ENCODE assay signal across 22 cellular contexts in the genomic region with DNA sequence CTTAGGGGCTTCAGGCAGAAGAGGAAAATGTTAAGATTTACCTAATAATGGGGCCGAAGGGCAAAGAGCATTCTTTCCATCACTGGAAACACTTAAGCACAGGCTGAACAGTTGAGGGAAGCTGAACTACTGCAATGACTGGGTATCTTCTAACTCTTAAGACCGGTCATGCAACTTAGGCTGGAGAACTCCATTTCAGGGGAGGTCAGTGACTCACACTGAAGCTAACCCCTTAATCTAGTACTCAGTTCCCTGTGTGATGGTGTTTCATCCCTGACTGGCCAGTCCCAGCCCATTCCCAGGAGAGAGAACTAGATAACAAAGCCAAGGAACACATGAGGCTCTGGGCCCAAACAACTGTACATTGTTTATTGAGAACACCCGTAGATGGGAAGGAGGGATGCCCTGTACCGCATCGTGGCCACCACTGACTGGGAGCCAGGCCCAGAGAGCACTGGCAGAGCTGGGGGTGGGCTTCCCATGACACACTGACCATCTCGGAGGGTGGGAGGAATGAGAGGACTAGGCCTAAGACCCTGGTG. TPM values are rescaled to one million over a fixed set of nuclear protein-coding genes. Genes with fewer than 3 reads are reported as not detected.
A peak's percentile ranks its signal among the peaks of the same experiment; 100 is the strongest.
DNase-seq lines count a peak whose midpoint lies in the region; ATAC-seq, FAIRE-seq and TF ChIP-seq lines count a peak whose summit lies in the region.
"Had no signal": no experiment of that assay in that cellular context is flagged by ENCODE, and none has a peak within 500 bp of the region (broad histone marks: within the 10 kb centered on the region; RNA-seq: fewer than 3 reads in every experiment).

No MANE protein-coding gene starts in this region.

- no peaks in the 10 kb centered on the region for H3K9me3 Mint-ChIP-seq in astrocyte (ENCODE audit: unreplicated experiment)
- no peaks in the 10 kb centered on the region for H3K9me3 Mint-ChIP-seq in activated CD8-positive, alpha-beta memory T cell treated with anti-CD3 and anti-CD28 coated beads, Interleukin-2, amount 10 ng/mL, durations not matched to agents 7 days and 5 days (ENCODE audit: low read depth)
- H3K9me3 Mint-ChIP-seq: activated naive CD4-positive, alpha-beta T cell treated with anti-CD3 and anti-CD28 coated beads for 36 hours; brain; stimulated activated naive CD8-positive, alpha-beta T cell treated with anti-CD3 and anti-CD28 coated beads, Interleukin-15, Interleukin-2, amounts not matched to agents 100 ng/mL and 50 ng/mL, for 24 hours had no signal

- no peak for ATAC-seq in GM21526 (IDR thresholded peaks at IDR 0.05; ENCODE audit: low FRiP score, unreplicated experiment)
- no peak for ATAC-seq in activated CD8-positive, alpha-beta memory T cell treated with anti-CD3 and anti-CD28 coated beads, Interleukin-2, amount 10 ng/mL, durations not matched to agents 7 days and 5 days
- ATAC-seq: left cardiac atrium, right cardiac atrium had no signal

- in situ Hi-C loops in mammary epithelial cell (cut with MboI; ENCODE audit: low sequenced_read_pairs in 2 of 2) = loop anchor here (10.0 to 25.0 kb wide), 3 partner anchors 112 to 456 kb away; no protein-coding TSS in a partner anchor

- no peak for TF ChIP-seq POLR2A in breast epithelium (IDR thresholded peaks at IDR 0.05)

- peaks cover 49% of the 10 kb centered on the region for H3K36me3 Mint-ChIP-seq in astrocyte (ENCODE audit: low read depth, unreplicated experiment)
- H3K36me3 Mint-ChIP-seq in activated CD8-positive, alpha-beta memory T cell treated with anti-CD3 and anti-CD28 coated beads, Interleukin-2, amount 10 ng/mL, durations not matched to agents 7 days and 5 days = peaks cover 16% of the 10 kb centered on the region

- intact Hi-C loops in breast epithelium (cut with DNase I; ENCODE audit: low total_unique reads) = no loop called here
- intact Hi-C loops in mammary epithelial cell (cut with micrococcal nuclease) = no loop called here

- H3K27me3 Mint-ChIP-seq in astrocyte (ENCODE audit: low read depth, unreplicated experiment) = no peaks in the 10 kb centered on the region
- no peaks in the 10 kb centered on the region for H3K27me3 Mint-ChIP-seq in activated CD8-positive, alpha-beta memory T cell treated with anti-CD3 and anti-CD28 coated beads, Interleukin-2, amount 10 ng/mL, durations not matched to agents 7 days and 5 days
- H3K27me3 Mint-ChIP-seq: stimulated activated naive CD8-positive, alpha-beta T cell treated with anti-CD3 and anti-CD28 coated beads, Interleukin-15, Interleukin-2, amounts not matched to agents 100 ng/mL and 50 ng/mL, for 24 hours had no signal

- H3K27me3 ChIP-seq in breast epithelium = no peaks in the 10 kb centered on the region
- H3K27me3 ChIP-seq in mammary epithelial cell (ENCODE audit: insufficient read depth, low read length) = no peaks in the 10 kb centered on the region
- no peaks in the 10 kb centered on the region for H3K27me3 ChIP-seq in astrocyte (ENCODE audit: insufficient read depth, low read length)
- H3K27me3 ChIP-seq: dorsolateral prefrontal cortex, SJSA1 had no signal

- peaks cover 12% of the 10 kb centered on the region for H3K4me1 Mint-ChIP-seq in astrocyte (ENCODE audit: low read depth, unreplicated experiment)
- H3K4me1 Mint-ChIP-seq in activated CD8-positive, alpha-beta memory T cell treated with anti-CD3 and anti-CD28 coated beads, Interleukin-2, amount 10 ng/mL, durations not matched to agents 7 days and 5 days = peaks cover 36% of the 10 kb centered on the region

- dilution Hi-C loops in mammary epithelial cell (cut with HindIII; ENCODE audit: low sequenced_read_pairs) = no loop called here

- H2AFZ ChIP-seq in mammary epithelial cell (ENCODE audit: low read depth, low read length) (no peak overlapping the region), astrocyte (ENCODE audit: low read depth, low read length) (no peak overlapping the region)

- WGBS in mammary epithelial cell (ENCODE audit: low coverage, missing lambda C conversion rate) = 97% methylated on average over 6 of the region's 6 CpGs

- H3K4me2 ChIP-seq in mammary epithelial cell (ENCODE audit: insufficient read depth, low read depth, low read length) = no peak overlapping the region
- no peak overlapping the region for H3K4me2 ChIP-seq in astrocyte (ENCODE audit: low read length)

- peak overlapping the region; percentile 2 for H3K27ac Mint-ChIP-seq in astrocyte (ENCODE audit: unreplicated experiment)
- no peak overlapping the region for H3K27ac Mint-ChIP-seq in activated CD8-positive, alpha-beta memory T cell treated with anti-CD3 and anti-CD28 coated beads, Interleukin-2, amount 10 ng/mL, durations not matched to agents 7 days and 5 days
- H3K27ac Mint-ChIP-seq: activated naive CD4-positive, alpha-beta T cell treated with anti-CD3 and anti-CD28 coated beads for 36 hours had no signal

- CTCF ChIA-PET in mammary epithelial cell (lab: Charles Lee; ENCODE audit: low non-redundant PET) = no interaction called here
- CTCF ChIA-PET in activated CD8-positive, alpha-beta memory T cell treated with anti-CD3 and anti-CD28 coated beads, Interleukin-2, amount 10 ng/mL, durations not matched to agents 7 days and 5 days (lab: Charles Lee) = no interaction called here

- H3K4me3 Mint-ChIP-seq in astrocyte (ENCODE audit: unreplicated experiment) = no peak overlapping the region
- H3K4me3 Mint-ChIP-seq in activated CD8-positive, alpha-beta memory T cell treated with anti-CD3 and anti-CD28 coated beads, Interleukin-2, amount 10 ng/mL, durations not matched to agents 7 days and 5 days = no peak overlapping the region
- H3K4me3 Mint-ChIP-seq: activated naive CD4-positive, alpha-beta T cell treated with anti-CD3 and anti-CD28 coated beads for 36 hours; brain; stimulated activated naive CD8-positive, alpha-beta T cell treated with anti-CD3 and anti-CD28 coated beads, Interleukin-15, Interleukin-2, amounts not matched to agents 100 ng/mL and 50 ng/mL, for 24 hours had no signal

- H3K4me3 ChIP-seq in breast epithelium = no peak overlapping the region
- no peak overlapping the region for H3K4me3 ChIP-seq in mammary epithelial cell (replicated peaks in 1 of 3; ENCODE audit: insufficient read depth in 1 of 3, low read depth in 2 of 3, low read length in 3 of 3)
- H3K4me3 ChIP-seq in astrocyte (ENCODE audit: insufficient read depth, low read depth, low read length) = no peak overlapping the region
- no peak overlapping the region for H3K4me3 ChIP-seq in fibroblast of the aortic adventitia (ENCODE audit: low read depth, low read length)
- H3K4me3 ChIP-seq: dorsolateral prefrontal cortex, SJSA1 had no signal

- H4K20me1 ChIP-seq in mammary epithelial cell (ENCODE audit: insufficient read depth, low read length) (no peaks in the 10 kb centered on the region), astrocyte (ENCODE audit: insufficient read depth, low read length) (peaks cover 5% of the 10 kb centered on the region)

- H3K9me3 ChIP-seq in breast epithelium = no peaks in the 10 kb centered on the region
- no peaks in the 10 kb centered on the region for H3K9me3 ChIP-seq in mammary epithelial cell (replicated peaks; ENCODE audit: insufficient read depth, low read length)
- no peaks in the 10 kb centered on the region for H3K9me3 ChIP-seq in astrocyte (ENCODE audit: insufficient read depth, low read depth, low read length)
- H3K9me3 ChIP-seq: SJSA1 had no signal

- H3K79me2 ChIP-seq in mammary epithelial cell (ENCODE audit: insufficient read depth, low read length) (peaks cover 43% of the 10 kb centered on the region), astrocyte (ENCODE audit: insufficient read depth, low read length) (peaks cover 11% of the 10 kb centered on the region)

- H3K27ac ChIP-seq in breast epithelium = peak overlapping the region; percentile 23 to 43
- H3K27ac ChIP-seq in mammary epithelial cell (ENCODE audit: insufficient read depth, low read depth, low read length) = no peak overlapping the region
- no peak overlapping the region for H3K27ac ChIP-seq in astrocyte (ENCODE audit: low read depth, low read length)
- H3K27ac ChIP-seq in temporal lobe (ENCODE audit: low read depth, low read length) = peak overlapping the region; percentile 19
- H3K27ac ChIP-seq: SJSA1 had no signal

- H3K36me3 ChIP-seq in breast epithelium (no peaks in the 10 kb centered on the region), mammary epithelial cell (ENCODE audit: insufficient read depth, low read length) (peaks cover 27% of the 10 kb centered on the region), astrocyte (ENCODE audit: insufficient read depth, low read length) (peaks cover 51% of the 10 kb centered on the region)

- no peak for TF ChIP-seq CTCF in breast epithelium (IDR thresholded peaks at IDR 0.05)
- no peak for TF ChIP-seq CTCF in mammary epithelial cell (conservative IDR thresholded peaks at IDR 0.05 in 1 of 2, IDR thresholded peaks at IDR 0.05 in 1 of 2; ENCODE audit: extremely low read depth in 1 of 2, insufficient read depth in 1 of 2, low read depth in 1 of 2, low read length in 2 of 2)
- no peak for TF ChIP-seq CTCF in astrocyte (IDR thresholded peaks at IDR 0.05; ENCODE audit: insufficient read depth, low read depth, low read length)
- no peak for TF ChIP-seq CTCF in fibroblast of the aortic adventitia (IDR thresholded peaks at IDR 0.05; ENCODE audit: insufficient read depth, low read length)

- peaks cover 3 to 4% of the 10 kb centered on the region in 2 donors for H3K4me1 ChIP-seq in breast epithelium
- H3K4me1 ChIP-seq in mammary epithelial cell (ENCODE audit: insufficient read depth, low read length) = peaks cover 19% of the 10 kb centered on the region
- H3K4me1 ChIP-seq in astrocyte (ENCODE audit: insufficient read depth, low read length) = peaks cover 18% of the 10 kb centered on the region

- BruUV-seq in mammary epithelial cell (replicated peaks; lab: Mats Ljungman, UMichigan) = no TSS peak

- no peak for FAIRE-seq in astrocyte (lab: Jason Lieb, UNC)

- no peak overlapping the region for H3K9ac ChIP-seq in mammary epithelial cell (ENCODE audit: insufficient read depth, low read length)
- no peak overlapping the region for H3K9ac ChIP-seq in astrocyte (ENCODE audit: low read length)

- DNase-seq in breast epithelium (ENCODE audit: low spot score in 2 of 2) (no peak), mammary epithelial cell (no peak), astrocyte (ENCODE audit: low read depth) (no peak), fibroblast of the aortic adventitia (ENCODE audit: low read depth) (peak; percentile 55), activated T-cell treated with anti-CD3 and anti-CD28 coated beads for 4 hours (no peak)
- no peak for DNase-seq in activated CD8-positive, alpha-beta memory T cell treated with anti-CD3 and anti-CD28 coated beads, Interleukin-2, amount 10 ng/mL, durations not matched to agents 7 days and 5 days
- DNase-seq: activated CD4-positive, alpha-beta T cell treated with anti-CD3 and anti-CD28 coated beads for 1 hour; activated naive CD4-positive, alpha-beta T cell treated with anti-CD3 and anti-CD28 coated beads for 36 hours; Calu3; dorsolateral prefrontal cortex; GDM1; left cardiac atrium; NCI-H2081 treated with DMSO at 0.1 percent for 48 hours; NCI-H524 treated with DMSO at 0.1 percent for 48 hours; occipital lobe; OCI-M1; right cardiac atrium had no signal

RNA-seq across cellular contexts. Expression of gene RPL27A, which starts 10.5 kb away (rescaled TPM):
- 1,000 to 10,000 TPM in 2 of 3 donors, 100 to 1,000 TPM in 1; 907 to 1,119 (median 1,000) TPM for total RNA-seq in breast epithelium
- total RNA-seq in mammary epithelial cell = 100 to 1,000 TPM; 473 to 864 TPM
- 1,200 TPM for polyA plus RNA-seq in mammary epithelial cell
- polyA minus RNA-seq in mammary epithelial cell = 617 TPM
- total RNA-seq in astrocyte = 573 and 682 TPM in 2 replicates
- total RNA-seq in fibroblast of the aortic adventitia (ENCODE audit: low replicate concordance) = 505 and 965 TPM in 2 replicates
- total RNA-seq in temporal lobe = 526 TPM
- 100 to 1,000 TPM; 715 to 800 TPM for total RNA-seq in activated CD8-positive, alpha-beta memory T cell treated with anti-CD3 and anti-CD28 coated beads, Interleukin-2, amount 10 ng/mL, durations not matched to agents 7 days and 5 days

RNA-seq across cellular contexts. Expression of gene TRIM66, which starts 10.6 kb away (rescaled TPM):
- total RNA-seq in breast epithelium = 10 to 100 TPM in 2 of 3 donors, 1 to 10 TPM in 1; 6.6 to 12.7 (median 11.5) TPM
- total RNA-seq in mammary epithelial cell = 10 to 100 TPM in 1 of 2 donors, 1 to 10 TPM in 1; 7.0 to 17.5 TPM
- polyA plus RNA-seq in mammary epithelial cell = 2.2 TPM
- polyA minus RNA-seq in mammary epithelial cell = 8.9 TPM
- 7.3 and 8.8 TPM in 2 replicates for total RNA-seq in astrocyte
- 4.1 and 5.6 TPM in 2 replicates for total RNA-seq in fibroblast of the aortic adventitia (ENCODE audit: low replicate concordance)
- total RNA-seq in temporal lobe = 1.2 TPM
- total RNA-seq in activated CD8-positive, alpha-beta memory T cell treated with anti-CD3 and anti-CD28 coated beads, Interleukin-2, amount 10 ng/mL, durations not matched to agents 7 days and 5 days = 10 to 100 TPM; 32.1 to 42.4 TPM

Comparison
In these comparisons a context has a peak if more than half of its experiments do, and no peak if none do; other contexts are left out.
1. H3K27ac ChIP-seq: peak in breast epithelium (2 of 2) and temporal lobe (single experiment); none in mammary epithelial cell (single experiment) and astrocyte (single experiment).